Comparison of ENCODE assay signal across 1 cellular context in the genomic region with DNA sequence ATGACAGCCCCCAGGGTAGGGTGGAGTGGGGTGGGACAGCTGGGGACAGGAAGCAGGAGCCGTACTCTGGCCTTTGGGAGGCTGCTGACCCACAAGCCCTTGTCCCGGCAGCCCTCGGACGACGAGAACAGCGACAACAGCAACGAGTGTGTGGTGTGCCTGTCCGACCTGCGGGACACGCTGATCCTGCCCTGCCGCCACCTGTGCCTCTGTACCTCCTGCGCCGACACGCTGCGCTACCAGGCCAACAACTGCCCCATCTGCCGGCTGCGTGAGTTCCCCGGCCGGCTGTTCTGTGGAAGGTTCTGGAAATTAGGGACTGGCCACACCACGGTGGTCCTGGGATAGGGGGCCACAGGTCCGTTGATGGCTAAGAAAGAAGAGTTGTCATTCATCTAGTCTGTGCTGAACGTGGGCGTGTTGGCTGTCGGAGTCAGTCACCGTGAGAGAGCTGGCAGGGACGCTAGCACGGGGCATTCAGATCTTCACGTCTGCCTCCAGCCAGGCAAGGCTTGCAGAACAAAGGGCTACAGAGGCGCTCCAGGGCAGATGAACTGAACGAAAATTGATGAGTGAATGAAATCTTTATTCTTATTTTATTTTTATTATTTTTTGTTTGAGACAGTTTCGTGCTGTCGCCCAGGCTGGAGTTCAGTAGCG.
TF ChIP-seq lines count a peak whose summit lies in the region.

No MANE protein-coding gene starts in this region.

TF ChIP-seq in K562, 482 proteins besides CTCF, POLR2A, EP300 and RAD21:
- TF ChIP-seq FOXO4 (CRISPR knock-in tag; IDR thresholded peaks at IDR 0.05), result no peak
- TF ChIP-seq POLR2G (IDR thresholded peaks at IDR 0.05; ENCODE audit: low read depth, low read length), result peak; percentile 39; the same call in 1 of the 2 replicates
- no peak for TF ChIP-seq BCLAF1 (IDR thresholded peaks at IDR 0.05; ENCODE audit: borderline replicate concordance in 1 of 2, control insufficient read depth in 1 of 2, low read depth in 2 of 2, low read length in 1 of 2)
